17 cellular contexts compared by ENCODE assay signal in the genomic region with DNA sequence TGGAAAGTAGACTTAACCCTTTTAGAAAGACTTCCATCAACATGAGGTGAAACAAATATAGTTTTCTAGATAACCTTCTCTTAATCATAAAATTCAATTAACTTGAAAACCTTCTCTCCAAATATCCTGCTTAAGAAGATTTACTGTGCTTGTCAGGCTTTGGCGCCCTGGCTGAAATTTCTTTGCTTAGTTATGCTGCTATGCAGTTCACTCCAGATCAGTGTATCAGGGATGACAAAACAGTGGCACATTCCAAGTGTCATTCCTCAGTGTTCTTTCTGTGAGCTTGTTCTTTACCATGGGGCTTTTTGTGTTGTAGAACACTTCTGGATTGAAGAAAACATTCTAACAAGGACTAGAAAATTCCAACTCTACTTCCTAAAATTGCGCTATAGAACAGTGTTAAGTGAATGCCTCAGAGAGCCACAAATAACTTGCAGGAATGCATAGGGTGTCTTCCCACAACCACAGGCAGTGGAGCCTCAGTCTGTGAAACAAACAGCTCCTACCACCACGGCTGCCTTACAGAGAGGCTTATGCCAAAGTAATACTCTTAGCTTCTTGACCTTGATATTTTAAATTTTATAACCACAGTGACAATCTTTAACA.
DNase-seq lines count a peak whose midpoint lies in the region; ATAC-seq lines count a peak whose summit lies in the region.
"Had no signal": no experiment of that assay in that cellular context is flagged by ENCODE, and none has a peak within 500 bp of the region (broad histone marks: within the 10 kb centered on the region; RNA-seq: fewer than 3 reads in every experiment).

No MANE protein-coding gene starts in this region.

- H3K9me3 Mint-ChIP-seq in activated naive CD4-positive, alpha-beta T cell treated with anti-CD3 and anti-CD28 coated beads, Interleukin-2, amount 10 ng/mL, durations not matched to agents 7 days and 5 days, result no peaks in the 10 kb centered on the region
- H3K9me3 Mint-ChIP-seq: activated naive CD4-positive, alpha-beta T cell treated with anti-CD3 and anti-CD28 coated beads for 36 hours; T-helper 2 cell treated with Interferon-gamma antibody and Interleukin-4, amounts not matched to agents 5 μg/mL and 100 μg/mL, for 36 hours had no signal

- no peak overlapping the region for H2BK120ac ChIP-seq in trophoblast cell (ENCODE audit: insufficient read depth, low read length, poor library complexity)

- H2AK5ac ChIP-seq in trophoblast cell (ENCODE audit: low read length), result no peak overlapping the region

- no peak overlapping the region for H2BK5ac ChIP-seq in trophoblast cell (ENCODE audit: low read depth, low read length, poor library complexity)

- H3K79me2 ChIP-seq in trophoblast cell (ENCODE audit: control insufficient read depth, insufficient read depth, low read length, poor library complexity), result no peaks in the 10 kb centered on the region

- in situ Hi-C loops in SK-MEL-5 (cut with HindIII; ENCODE audit: low pct_unique_long_range_greater_than_20kb, low sequenced_read_pairs), result no loop called here

- no CpG with 5 or more reads among the region's 3 CpGs for WGBS in trophoblast cell (ENCODE audit: extremely low coverage, insufficient coverage, insufficient read length)

- peaks cover 7% of the 10 kb centered on the region for H3K36me3 Mint-ChIP-seq in activated naive CD4-positive, alpha-beta T cell treated with anti-CD3 and anti-CD28 coated beads, Interleukin-2, amount 10 ng/mL, durations not matched to agents 7 days and 5 days

- no peak overlapping the region for H3K18ac ChIP-seq in trophoblast cell (ENCODE audit: low read length)

- H3K27ac Mint-ChIP-seq in activated naive CD4-positive, alpha-beta T cell treated with anti-CD3 and anti-CD28 coated beads, Interleukin-2, amount 10 ng/mL, durations not matched to agents 7 days and 5 days, result no peak overlapping the region
- H3K27ac Mint-ChIP-seq: activated naive CD4-positive, alpha-beta T cell treated with anti-CD3 and anti-CD28 coated beads for 36 hours; T-helper 2 cell treated with Interferon-gamma antibody and Interleukin-4, amounts not matched to agents 5 μg/mL and 100 μg/mL, for 36 hours had no signal

- H4K8ac ChIP-seq in trophoblast cell (ENCODE audit: low read depth, low read length), result no peak overlapping the region

- peak overlapping the region; percentile 87 for H3K27ac ChIP-seq in trophoblast cell (ENCODE audit: low read depth, low read length)
- H3K27ac ChIP-seq: gastrocnemius medialis, sigmoid colon had no signal

- DNase-seq in GM04504 (ENCODE audit: low read depth) (peak; percentile 5), SK-MEL-5 (ENCODE audit: low read depth, low spot score) (peak; percentile 9), fibroblast of peridontal ligament (ENCODE audit: extremely low read depth) (peak; percentile 55), trophoblast cell (peak; percentile 40 to 69), SW 1271 (lab: John Stamatoyannopoulos, UW) (no peak)
- DNase-seq in activated naive CD4-positive, alpha-beta T cell treated with anti-CD3 and anti-CD28 coated beads, Interleukin-2, amount 10 ng/mL, durations not matched to agents 7 days and 5 days, result no peak
- DNase-seq: activated CD4-positive, CD25-positive, alpha-beta regulatory T cell treated with anti-CD3 and anti-CD28 coated beads, Interleukin-2, amount 50 U/mL, for 72 hours; activated CD8-positive, alpha-beta memory T cell treated with anti-CD3 and anti-CD28 coated beads, Interleukin-2, amount 50 U/mL, for 4 hours; activated naive CD4-positive, alpha-beta T cell treated with anti-CD3 and anti-CD28 coated beads for 36 hours; central memory CD4-positive, alpha-beta T cell; DMS 273 treated with DMSO at 0.1 percent for 48 hours; gastrocnemius medialis; sigmoid colon; stimulated activated CD4-positive, alpha-beta T cell treated with anti-CD3 and anti-CD28 coated beads, Interleukin-4, amount 100 ng/mL, for 4 hours had no signal

- H3K9me3 ChIP-seq in trophoblast cell (ENCODE audit: insufficient read depth, low read depth, low read length), result no peaks in the 10 kb centered on the region
- H3K9me3 ChIP-seq: gastrocnemius medialis, sigmoid colon had no signal

- H3K27me3 Mint-ChIP-seq in activated naive CD4-positive, alpha-beta T cell treated with anti-CD3 and anti-CD28 coated beads, Interleukin-2, amount 10 ng/mL, durations not matched to agents 7 days and 5 days, result no peaks in the 10 kb centered on the region

- CTCF ChIA-PET in activated naive CD4-positive, alpha-beta T cell treated with anti-CD3 and anti-CD28 coated beads, Interleukin-2, amount 10 ng/mL, durations not matched to agents 7 days and 5 days (lab: Charles Lee), result no interaction called here

- ATAC-seq in HG03135 (IDR thresholded peaks at IDR 0.05; ENCODE audit: unreplicated experiment), result no peak
- no peak for ATAC-seq in HG03432 (IDR thresholded peaks at IDR 0.05; ENCODE audit: unreplicated experiment)
- ATAC-seq: gastrocnemius medialis had no signal

- no peaks in the 10 kb centered on the region for H3K27me3 ChIP-seq in trophoblast cell (ENCODE audit: insufficient read depth, low read length)
- H3K27me3 ChIP-seq: gastrocnemius medialis, sigmoid colon had no signal

- H3K4me3 Mint-ChIP-seq in activated naive CD4-positive, alpha-beta T cell treated with anti-CD3 and anti-CD28 coated beads, Interleukin-2, amount 10 ng/mL, durations not matched to agents 7 days and 5 days, result no peak overlapping the region
- H3K4me3 Mint-ChIP-seq: activated naive CD4-positive, alpha-beta T cell treated with anti-CD3 and anti-CD28 coated beads for 36 hours; T-helper 2 cell treated with Interferon-gamma antibody and Interleukin-4, amounts not matched to agents 5 μg/mL and 100 μg/mL, for 36 hours had no signal

- H4K12ac ChIP-seq in trophoblast cell (ENCODE audit: low read depth, low read length), result no peak overlapping the region

- no peak overlapping the region for H2BK12ac ChIP-seq in trophoblast cell (ENCODE audit: low read length)

- H3K4me1 Mint-ChIP-seq in activated naive CD4-positive, alpha-beta T cell treated with anti-CD3 and anti-CD28 coated beads, Interleukin-2, amount 10 ng/mL, durations not matched to agents 7 days and 5 days, result peaks cover 22% of the 10 kb centered on the region

- peaks cover 0 to 5% of the 10 kb centered on the region in 2 experiments for H3K4me1 ChIP-seq in trophoblast cell (ENCODE audit: control insufficient read depth in 1 of 2, insufficient read depth in 2 of 2, low read length in 2 of 2)
- H3K4me1 ChIP-seq: gastrocnemius medialis had no signal

- no peak overlapping the region for H2AFZ ChIP-seq in trophoblast cell (ENCODE audit: insufficient read depth, low read length, poor library complexity)

- no peak overlapping the region for H3K9ac ChIP-seq in trophoblast cell (ENCODE audit: low read length)

- H3K79me1 ChIP-seq in trophoblast cell (ENCODE audit: low read length), result no peaks in the 10 kb centered on the region

- H3K4ac ChIP-seq in trophoblast cell (ENCODE audit: low read depth, low read length), result no peak overlapping the region

- H3K14ac ChIP-seq in trophoblast cell (ENCODE audit: low read length), result no peak overlapping the region

- H3K4me3 ChIP-seq in trophoblast cell (ENCODE audit: low read depth, low read length), result no peak overlapping the region
- H3K4me3 ChIP-seq: gastrocnemius medialis, sigmoid colon had no signal

- H3K36me3 ChIP-seq in trophoblast cell (ENCODE audit: control insufficient read depth in 1 of 2, insufficient read depth in 2 of 2, low read length in 2 of 2), result no peaks in the 10 kb centered on the region
- H3K36me3 ChIP-seq: gastrocnemius medialis, sigmoid colon had no signal

- no peak overlapping the region for H4K91ac ChIP-seq in trophoblast cell (ENCODE audit: low read depth, low read length)

- H3K4me2 ChIP-seq in trophoblast cell (ENCODE audit: low read length), result no peak overlapping the region

- no peak overlapping the region for H3K23ac ChIP-seq in trophoblast cell (ENCODE audit: low read length)

Comparison
In these comparisons a context has a peak if more than half of its experiments do, and no peak if none do; other contexts are left out.
1. DNase-seq: peak in GM04504 (single experiment), SK-MEL-5 (single experiment), fibroblast of peridontal ligament (single experiment) and trophoblast cell (2 of 2); none in activated naive CD4-positive, alpha-beta T cell treated with anti-CD3 and anti-CD28 coated beads, Interleukin-2, amount 10 ng/mL, durations not matched to agents 7 days and 5 days (single experiment) and SW 1271 (0 of 2).